ENCODE assay signal across 8 cellular contexts in genomic region chr11:9574556-9574805, GRCh38. TPM values are rescaled to one million over a fixed set of nuclear protein-coding genes. Genes with fewer than 3 reads are reported as not detected.
DNase-seq lines count a peak whose midpoint lies in the region; ATAC-seq and TF ChIP-seq lines count a peak whose summit lies in the region.

No MANE protein-coding gene starts in this region.

- no peaks in the 10 kb centered on the region for H3K9me3 Mint-ChIP-seq in CD4-positive, alpha-beta memory T cell
- H3K9me3 Mint-ChIP-seq in central memory CD8-positive, alpha-beta T cell, result no peaks in the 10 kb centered on the region

- DNase-seq in CD4-positive, alpha-beta memory T cell, result no peak
- DNase-seq in NCI-H69 (lab: John Stamatoyannopoulos, UW) (peak; percentile 64), mesenteric fat pad (ENCODE audit: low spot score) (peak; percentile 90), uterus (peak; percentile 56 to 57), NCI-H2196 (lab: John Stamatoyannopoulos, UW; ENCODE audit: unreplicated experiment) (no peak), NCI-H524 (lab: John Stamatoyannopoulos, UW) (no peak)
- no peak for DNase-seq in central memory CD8-positive, alpha-beta T cell (ENCODE audit: low spot score in 2 of 2)

- intact Hi-C loops in CD4-positive, alpha-beta memory T cell (cut with micrococcal nuclease), result loop anchor here (5.0 kb wide), 1 partner anchor 662 kb away; the partner anchor contains the start of gene AKIP1
- intact Hi-C loops in uterus (cut with DNase I; ENCODE audit: low total_unique reads), result no loop called here

- H3K27me3 Mint-ChIP-seq in CD4-positive, alpha-beta memory T cell, result no peaks in the 10 kb centered on the region
- no peaks in the 10 kb centered on the region for H3K27me3 Mint-ChIP-seq in central memory CD8-positive, alpha-beta T cell

- no peak for TF ChIP-seq CTCF in uterus (IDR thresholded peaks at IDR 0.05)

- H3K9me3 ChIP-seq in CD4-positive, alpha-beta memory T cell (ENCODE audit: control insufficient read depth in 1 of 2, low read length in 2 of 2), result no peaks in the 10 kb centered on the region
- no peaks in the 10 kb centered on the region for H3K9me3 ChIP-seq in uterus

- TF ChIP-seq POLR2A in uterus (IDR thresholded peaks at IDR 0.05), result no peak

- POLR2A ChIA-PET in CD4-positive, alpha-beta memory T cell (lab: Charles Lee; ENCODE audit: partially characterized antibody), result interaction anchor here (1.3 to 7.4 kb wide), 6 partner anchors 27 to 729 kb away, joined by 4 to 91 read pairs (median 21); partner anchors contain the start of genes TMEM9B and ZNF143

- peaks cover 24 to 48% (median 39%) of the 10 kb centered on the region in 4 donors for H3K4me1 Mint-ChIP-seq in CD4-positive, alpha-beta memory T cell
- H3K4me1 Mint-ChIP-seq in central memory CD8-positive, alpha-beta T cell, result peaks cover 37% of the 10 kb centered on the region

- H3K36me3 ChIP-seq in CD4-positive, alpha-beta memory T cell (ENCODE audit: insufficient read depth, low read length), result no peaks in the 10 kb centered on the region
- no peaks in the 10 kb centered on the region for H3K36me3 ChIP-seq in uterus

- CTCF ChIA-PET in CD4-positive, alpha-beta memory T cell (lab: Charles Lee; ENCODE audit: partially characterized antibody), result interaction anchor here (1.3 to 4.0 kb wide), 3 partner anchors 27 to 40 kb away, joined by 5 to 34 read pairs (median 18); no protein-coding TSS in a partner anchor

- peaks cover 46% of the 10 kb centered on the region for H3K4me1 ChIP-seq in CD4-positive, alpha-beta memory T cell (ENCODE audit: insufficient read depth, low read length)
- H3K4me1 ChIP-seq in uterus, result no peaks in the 10 kb centered on the region

- H3K36me3 Mint-ChIP-seq in CD4-positive, alpha-beta memory T cell, result peaks cover 0 to 11% of the 10 kb centered on the region in 2 donors
- H3K36me3 Mint-ChIP-seq in central memory CD8-positive, alpha-beta T cell (ENCODE audit: insufficient read depth), result peaks cover 14% of the 10 kb centered on the region

- peak overlapping the region; percentile 33 to 80 for H3K4me3 ChIP-seq in CD4-positive, alpha-beta memory T cell (ENCODE audit: low read length in 2 of 2)
- H3K4me3 ChIP-seq in uterus, result peak overlapping the region; percentile 76 to 83

- peak overlapping the region; percentile 86 for H3K27ac ChIP-seq in CD4-positive, alpha-beta memory T cell (ENCODE audit: low read depth, low read length)
- peak overlapping the region; percentile 97 to 99 for H3K27ac ChIP-seq in uterus

- ATAC-seq in central memory CD8-positive, alpha-beta T cell (replicated peaks; ENCODE audit: extremely low read depth, poor library complexity, severe bottlenecking), result no peak
- ATAC-seq in GM18870 (IDR thresholded peaks at IDR 0.05; ENCODE audit: unreplicated experiment), result no peak

- no peaks in the 10 kb centered on the region for H3K27me3 ChIP-seq in CD4-positive, alpha-beta memory T cell (ENCODE audit: insufficient read depth, low read length)
- no peaks in the 10 kb centered on the region for H3K27me3 ChIP-seq in uterus

- peak overlapping the region; percentile 83 to 93 (median 88) for H3K4me3 Mint-ChIP-seq in CD4-positive, alpha-beta memory T cell
- H3K4me3 Mint-ChIP-seq in central memory CD8-positive, alpha-beta T cell, result peak overlapping the region; percentile 80

- H3K27ac Mint-ChIP-seq in CD4-positive, alpha-beta memory T cell, result peak overlapping the region; percentile 60 to 95 (median 92)
- peak overlapping the region; percentile 96 for H3K27ac Mint-ChIP-seq in central memory CD8-positive, alpha-beta T cell (ENCODE audit: low read depth)

RNA-seq across cellular contexts. Expression of gene WEE1, which starts 1.0 kb away (rescaled TPM):
- 10 to 100 TPM; 11.1 to 11.7 TPM for total RNA-seq in CD4-positive, alpha-beta memory T cell
- polyA plus RNA-seq in CD4-positive, alpha-beta memory T cell, result 1 to 10 TPM; 5.8 to 8.2 TPM
- total RNA-seq in mesenteric fat pad (17.5 TPM), uterus (100 to 1,000 TPM in 1 of 4 donors, 10 to 100 TPM in 3; 30.0 to 105 (median 60.0) TPM)

Comparison
In these comparisons a context has a peak if more than half of its experiments do, and no peak if none do; other contexts are left out.
1. DNase-seq: peak in NCI-H69 (single experiment), mesenteric fat pad (single experiment) and uterus (2 of 2); none in CD4-positive, alpha-beta memory T cell (0 of 5), central memory CD8-positive, alpha-beta T cell (0 of 2), NCI-H2196 (single experiment) and NCI-H524 (0 of 2).